Comparison of ENCODE assay signal across 8 cellular contexts in the genomic region with DNA sequence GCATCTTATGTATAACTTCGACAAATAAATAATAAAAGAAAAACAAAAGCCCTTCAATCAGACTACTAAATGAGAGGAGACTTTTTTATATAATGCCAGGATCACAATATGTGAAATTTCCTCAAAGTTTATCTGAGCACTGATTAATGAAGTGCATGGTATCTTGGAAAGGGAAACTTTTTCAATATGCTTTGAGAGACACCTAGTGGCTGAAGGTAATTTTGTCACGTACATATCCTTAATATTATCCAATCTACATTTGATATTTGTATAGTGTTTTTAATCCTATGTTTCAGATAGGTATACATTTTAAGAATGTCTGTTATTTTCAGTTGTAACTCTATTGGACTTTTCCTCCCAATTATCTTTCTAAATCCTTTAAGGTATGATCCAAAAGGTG.
DNase-seq lines count a peak whose midpoint lies in the region; ATAC-seq, FAIRE-seq and TF ChIP-seq lines count a peak whose summit lies in the region.

No MANE protein-coding gene starts in this region.

- TF ChIP-seq EP300 in GM12878 (IDR thresholded peaks at IDR 0.05; ENCODE audit: borderline replicate concordance in 1 of 2, control insufficient read depth in 1 of 2, low read depth in 2 of 2, low read length in 2 of 2): no peak

- no peak overlapping the region for H3K9ac ChIP-seq in GM12878 (ENCODE audit: control insufficient read depth, insufficient read depth, low read length)

- in situ Hi-C loops in G401 (cut with HindIII; ENCODE audit: low sequenced_read_pairs): no loop called here
- in situ Hi-C loops in GM12878 (cut with MboI): no loop called here

- no TSS peak for BruUV-seq in GM12878 (replicated peaks; lab: Mats Ljungman, UMichigan)

- no peak overlapping the region for H3K27ac ChIP-seq in GM12878 (ENCODE audit: control insufficient read depth, insufficient read depth)

- SMC1A ChIA-PET in GM12878 (lab: Charles Lee; ENCODE audit: uncharacterized antibody, unreplicated experiment): no interaction called here

- TF ChIP-seq POLR2A in GM12878 (IDR thresholded peaks at IDR 0.05; ENCODE audit: low read depth, low read length): no peak

- H3K4me1 ChIP-seq in GM12878 (ENCODE audit: control insufficient read depth, insufficient read depth, low read length): no peaks in the 10 kb centered on the region

- no peaks in the 10 kb centered on the region for H3K9me3 ChIP-seq in GM12878 (replicated peaks; ENCODE audit: control insufficient read depth, insufficient read depth, low read length)

- TF ChIP-seq RAD21 in GM12878 (IDR thresholded peaks at IDR 0.05; ENCODE audit: insufficient read depth, low read depth, low read length): peak; percentile 52

- H4K20me1 ChIP-seq in GM12878 (ENCODE audit: control insufficient read depth, insufficient read depth): no peaks in the 10 kb centered on the region

- POLR2A ChIA-PET in GM12878 (lab: Charles Lee): no interaction called here

- H2AFZ ChIP-seq in GM12878 (ENCODE audit: control insufficient read depth, low read depth, low read length): no peak overlapping the region

- peak; percentile 56; the same call in 2 of the 3 replicates for ATAC-seq in GM12878
- no peak for ATAC-seq in HG03108 (IDR thresholded peaks at IDR 0.05; ENCODE audit: unreplicated experiment)
- ATAC-seq in HG02970 (IDR thresholded peaks at IDR 0.05; ENCODE audit: low FRiP score, unreplicated experiment): no peak

- CTCF ChIA-PET in GM12878 (lab: Yijun Ruan, JAX): no interaction called here

- no peaks in the 10 kb centered on the region for H3K27me3 ChIP-seq in GM12878 (replicated peaks in 1 of 2; ENCODE audit: control insufficient read depth in 2 of 2, insufficient read depth in 2 of 2, low read length in 1 of 2)

- no peaks in the 10 kb centered on the region for H3K79me2 ChIP-seq in GM12878 (ENCODE audit: control insufficient read depth, insufficient read depth, low read length)

- WGBS in GM12878 (ENCODE audit: insufficient coverage, insufficient replicate concordance, low lambda C conversion rate, missing lambda C conversion rate): 2% methylated on average over 2 of the region's 2 CpGs

- no peaks in the 10 kb centered on the region for H3K36me3 ChIP-seq in GM12878 (ENCODE audit: control insufficient read depth in 2 of 2, insufficient read depth in 2 of 2, low read length in 1 of 2)

- intact Hi-C loops in GM12878 (cut with micrococcal nuclease; ENCODE audit: unreplicated experiment): loop anchor here (5.0 to 10.0 kb wide), 2 partner anchors 82 to 330 kb away; no protein-coding TSS in a partner anchor

- H3K4me3 ChIP-seq in GM12878: no peak overlapping the region

- H3K4me2 ChIP-seq in GM12878 (ENCODE audit: control insufficient read depth, insufficient read depth): no peak overlapping the region

- peak; percentile 1 for DNase-seq in G401 (ENCODE audit: low spot score)
- no peak for DNase-seq in GM12878 (ENCODE audit: low read depth, low spot score)
- peak; percentile 51 to 65 for DNase-seq in lung microvascular endothelial cell (ENCODE audit: low read depth in 2 of 2)
- no peak for DNase-seq in DMS79 (lab: John Stamatoyannopoulos, UW)
- DNase-seq in stimulated activated CD4-positive, alpha-beta T cell treated with anti-CD3 and anti-CD28 coated beads, Interleukin-15, amount 100 ng/mL, for 24 hours: no peak

- RAD21 ChIA-PET in GM12878 (lab: Charles Lee; ENCODE audit: unreplicated experiment): no interaction called here

- FAIRE-seq in GM12878 (lab: Jason Lieb, UNC): peak; percentile 72

- peak; percentile 44; the same call in 1 of the 2 replicates for TF ChIP-seq CTCF in LNCAP (IDR thresholded peaks at IDR 0.05)
- peak; percentile 16 to 41 (median 36); a peak in 3 of 6 replicates for TF ChIP-seq CTCF in GM12878 (IDR thresholded peaks at IDR 0.05 in 2 of 3, conservative IDR thresholded peaks at IDR 0.05 in 1 of 3; ENCODE audit: control insufficient read depth in 2 of 3, extremely low read depth in 1 of 3, insufficient read depth in 1 of 3, low read depth in 3 of 3, low read length in 3 of 3)

TF ChIP-seq in GM12878, 131 proteins besides CTCF, POLR2A, EP300 and RAD21:
- TF ChIP-seq MYC (IDR thresholded peaks at IDR 0.05; ENCODE audit: insufficient read depth, insufficient read length, insufficient replicate concordance, low read length, severe bottlenecking): no peak
- TF ChIP-seq, protein P1, sequence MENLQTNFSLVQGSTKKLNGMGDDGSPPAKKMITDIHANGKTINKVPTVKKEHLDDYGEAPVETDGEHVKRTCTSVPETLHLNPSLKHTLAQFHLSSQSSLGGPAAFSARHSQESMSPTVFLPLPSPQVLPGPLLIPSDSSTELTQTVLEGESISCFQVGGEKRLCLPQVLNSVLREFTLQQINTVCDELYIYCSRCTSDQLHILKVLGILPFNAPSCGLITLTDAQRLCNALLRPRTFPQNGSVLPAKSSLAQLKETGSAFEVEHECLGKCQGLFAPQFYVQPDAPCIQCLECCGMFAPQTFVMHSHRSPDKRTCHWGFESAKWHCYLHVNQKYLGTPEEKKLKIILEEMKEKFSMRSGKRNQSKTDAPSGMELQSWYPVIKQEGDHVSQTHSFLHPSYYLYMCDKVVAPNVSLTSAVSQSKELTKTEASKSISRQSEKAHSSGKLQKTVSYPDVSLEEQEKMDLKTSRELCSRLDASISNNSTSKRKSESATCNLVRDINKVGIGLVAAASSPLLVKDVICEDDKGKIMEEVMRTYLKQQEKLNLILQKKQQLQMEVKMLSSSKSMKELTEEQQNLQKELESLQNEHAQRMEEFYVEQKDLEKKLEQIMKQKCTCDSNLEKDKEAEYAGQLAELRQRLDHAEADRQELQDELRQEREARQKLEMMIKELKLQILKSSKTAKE (IDR thresholded peaks at IDR 0.05; ENCODE audit: low read depth, poor library complexity, severe bottlenecking): no peak
- no peak for TF ChIP-seq NRF1 (conservative IDR thresholded peaks at IDR 0.05; ENCODE audit: low read depth, low read length)
- TF ChIP-seq, protein P2, sequence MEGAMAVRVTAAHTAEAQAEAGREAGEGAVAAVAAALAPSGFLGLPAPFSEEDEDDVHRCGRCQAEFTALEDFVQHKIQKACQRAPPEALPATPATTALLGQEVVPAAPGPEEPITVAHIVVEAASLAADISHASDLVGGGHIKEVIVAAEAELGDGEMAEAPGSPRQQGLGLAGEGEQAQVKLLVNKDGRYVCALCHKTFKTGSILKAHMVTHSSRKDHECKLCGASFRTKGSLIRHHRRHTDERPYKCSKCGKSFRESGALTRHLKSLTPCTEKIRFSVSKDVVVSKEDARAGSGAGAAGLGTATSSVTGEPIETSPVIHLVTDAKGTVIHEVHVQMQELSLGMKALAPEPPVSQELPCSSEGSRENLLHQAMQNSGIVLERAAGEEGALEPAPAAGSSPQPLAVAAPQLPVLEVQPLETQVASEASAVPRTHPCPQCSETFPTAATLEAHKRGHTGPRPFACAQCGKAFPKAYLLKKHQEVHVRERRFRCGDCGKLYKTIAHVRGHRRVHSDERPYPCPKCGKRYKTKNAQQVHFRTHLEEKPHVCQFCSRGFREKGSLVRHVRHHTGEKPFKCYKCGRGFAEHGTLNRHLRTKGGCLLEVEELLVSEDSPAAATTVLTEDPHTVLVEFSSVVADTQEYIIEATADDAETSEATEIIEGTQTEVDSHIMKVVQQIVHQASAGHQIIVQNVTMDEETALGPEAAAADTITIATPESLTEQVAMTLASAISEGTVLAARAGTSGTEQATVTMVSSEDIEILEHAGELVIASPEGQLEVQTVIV (IDR thresholded peaks at IDR 0.05; ENCODE audit: borderline replicate concordance, partially characterized antibody): no peak
- TF ChIP-seq BMI1 (IDR thresholded peaks at IDR 0.05; ENCODE audit: borderline replicate concordance): no peak
- no peak for TF ChIP-seq EZH2 (IDR thresholded peaks at IDR 0.05; ENCODE audit: borderline replicate concordance, control insufficient read depth, low read depth, low read length)
- TF ChIP-seq, protein P3, sequence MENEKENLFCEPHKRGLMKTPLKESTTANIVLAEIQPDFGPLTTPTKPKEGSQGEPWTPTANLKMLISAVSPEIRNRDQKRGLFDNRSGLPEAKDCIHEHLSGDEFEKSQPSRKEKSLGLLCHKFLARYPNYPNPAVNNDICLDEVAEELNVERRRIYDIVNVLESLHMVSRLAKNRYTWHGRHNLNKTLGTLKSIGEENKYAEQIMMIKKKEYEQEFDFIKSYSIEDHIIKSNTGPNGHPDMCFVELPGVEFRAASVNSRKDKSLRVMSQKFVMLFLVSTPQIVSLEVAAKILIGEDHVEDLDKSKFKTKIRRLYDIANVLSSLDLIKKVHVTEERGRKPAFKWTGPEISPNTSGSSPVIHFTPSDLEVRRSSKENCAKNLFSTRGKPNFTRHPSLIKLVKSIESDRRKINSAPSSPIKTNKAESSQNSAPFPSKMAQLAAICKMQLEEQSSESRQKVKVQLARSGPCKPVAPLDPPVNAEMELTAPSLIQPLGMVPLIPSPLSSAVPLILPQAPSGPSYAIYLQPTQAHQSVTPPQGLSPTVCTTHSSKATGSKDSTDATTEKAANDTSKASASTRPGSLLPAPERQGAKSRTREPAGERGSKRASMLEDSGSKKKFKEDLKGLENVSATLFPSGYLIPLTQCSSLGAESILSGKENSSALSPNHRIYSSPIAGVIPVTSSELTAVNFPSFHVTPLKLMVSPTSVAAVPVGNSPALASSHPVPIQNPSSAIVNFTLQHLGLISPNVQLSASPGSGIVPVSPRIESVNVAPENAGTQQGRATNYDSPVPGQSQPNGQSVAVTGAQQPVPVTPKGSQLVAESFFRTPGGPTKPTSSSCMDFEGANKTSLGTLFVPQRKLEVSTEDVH (IDR thresholded peaks at IDR 0.05; ENCODE audit: low read depth, partially characterized antibody): no peak
- TF ChIP-seq CBX5 (IDR thresholded peaks at IDR 0.05; ENCODE audit: low read depth): no peak
- TF ChIP-seq NFIC (IDR thresholded peaks at IDR 0.05; ENCODE audit: low read depth, low read length): no peak
- TF ChIP-seq SIX5 (IDR thresholded peaks at IDR 0.05; ENCODE audit: low read depth, low read length, severe bottlenecking): no peak
- no peak for TF ChIP-seq WRNIP1 (IDR thresholded peaks at IDR 0.05; ENCODE audit: borderline replicate concordance, low read depth, low read length)
- TF ChIP-seq SREBF2 (IDR thresholded peaks at IDR 0.05; ENCODE audit: low read length): no peak

Comparison
In these comparisons a context has a peak if more than half of its experiments do, and no peak if none do; other contexts are left out.
1. DNase-seq: peak in G401 (single experiment) and lung microvascular endothelial cell (2 of 2); none in GM12878 (single experiment), DMS79 (single experiment) and stimulated activated CD4-positive, alpha-beta T cell treated with anti-CD3 and anti-CD28 coated beads, Interleukin-15, amount 100 ng/mL, for 24 hours (single experiment).